ENCODE assay signal across 1 cellular context in the genomic region with DNA sequence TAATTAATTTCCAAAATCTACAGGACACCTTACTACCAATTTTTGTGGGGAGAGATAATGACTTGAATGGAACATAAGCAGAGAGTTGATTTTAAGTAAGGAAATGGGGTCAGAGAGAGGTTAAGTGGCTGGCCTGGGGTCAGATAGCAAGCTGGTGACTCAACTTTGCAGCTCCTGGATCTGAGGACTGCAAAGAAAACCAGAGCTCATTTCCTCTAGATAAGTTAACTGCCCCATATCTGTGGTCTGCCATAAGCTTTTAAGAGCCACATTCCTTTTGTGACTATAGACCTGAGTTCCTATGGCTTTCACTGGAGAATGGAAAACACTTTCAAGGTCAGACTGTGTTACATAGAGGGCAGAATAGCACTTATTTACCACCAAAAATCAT.
TF ChIP-seq lines count a peak whose summit lies in the region.

No MANE protein-coding gene starts in this region.

TF ChIP-seq in K562, 482 proteins besides CTCF, POLR2A, EP300 and RAD21 (continued from another document):
- TF ChIP-seq NR3C1 (CRISPR knock-in tag; IDR thresholded peaks at IDR 0.05) (no peak), SIRT6 (IDR thresholded peaks at IDR 0.05; ENCODE audit: low read depth, low read length) (no peak), MYBL2 (IDR thresholded peaks at IDR 0.05; ENCODE audit: low read depth) (no peak), MYBL2 (CRISPR knock-in tag; IDR thresholded peaks at IDR 0.05; ENCODE audit: borderline replicate concordance) (no peak), TAL1 (IDR thresholded peaks at IDR 0.05) (peak; percentile 40; the same call in 1 of the 2 replicates), TEAD1 (CRISPR knock-in tag; IDR thresholded peaks at IDR 0.05) (peak in 1 of 2 experiments; percentile 66; a peak in 2 of 4 replicates), ZNF324 (CRISPR knock-in tag; IDR thresholded peaks at IDR 0.05) (no peak), MCM3 (IDR thresholded peaks at IDR 0.05) (no peak), RNF2 (IDR thresholded peaks at IDR 0.05) (no peak), ESRRA (IDR thresholded peaks at IDR 0.05; ENCODE audit: borderline replicate concordance, low read depth) (peak; percentile 51; the same call in 1 of the 2 replicates), CBX8 (IDR thresholded peaks at IDR 0.05; ENCODE audit: borderline replicate concordance, extremely low read depth, low read depth, low read length, poor library complexity, severe bottlenecking) (no peak), ZNF224 (CRISPR knock-in tag; IDR thresholded peaks at IDR 0.05) (no peak), SMARCE1 (IDR thresholded peaks at IDR 0.05) (0 out of 2 replicates have a peak, but pooled peaks have one; percentile 26), ZNF282 (CRISPR knock-in tag; IDR thresholded peaks at IDR 0.05) (no peak), ZNF121 (CRISPR knock-in tag; conservative IDR thresholded peaks at IDR 0.05) (no peak), NFATC3 (IDR thresholded peaks at IDR 0.05) (no peak), CBFA2T3 (IDR thresholded peaks at IDR 0.05) (peak; percentile 80), ZNF785 (CRISPR knock-in tag; IDR thresholded peaks at IDR 0.05) (no peak), LEF1 (IDR thresholded peaks at IDR 0.05) (no peak)
- TF ChIP-seq, protein P1, sequence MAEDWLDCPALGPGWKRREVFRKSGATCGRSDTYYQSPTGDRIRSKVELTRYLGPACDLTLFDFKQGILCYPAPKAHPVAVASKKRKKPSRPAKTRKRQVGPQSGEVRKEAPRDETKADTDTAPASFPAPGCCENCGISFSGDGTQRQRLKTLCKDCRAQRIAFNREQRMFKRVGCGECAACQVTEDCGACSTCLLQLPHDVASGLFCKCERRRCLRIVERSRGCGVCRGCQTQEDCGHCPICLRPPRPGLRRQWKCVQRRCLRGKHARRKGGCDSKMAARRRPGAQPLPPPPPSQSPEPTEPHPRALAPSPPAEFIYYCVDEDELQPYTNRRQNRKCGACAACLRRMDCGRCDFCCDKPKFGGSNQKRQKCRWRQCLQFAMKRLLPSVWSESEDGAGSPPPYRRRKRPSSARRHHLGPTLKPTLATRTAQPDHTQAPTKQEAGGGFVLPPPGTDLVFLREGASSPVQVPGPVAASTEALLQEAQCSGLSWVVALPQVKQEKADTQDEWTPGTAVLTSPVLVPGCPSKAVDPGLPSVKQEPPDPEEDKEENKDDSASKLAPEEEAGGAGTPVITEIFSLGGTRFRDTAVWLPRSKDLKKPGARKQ (CRISPR knock-in tag; IDR thresholded peaks at IDR 0.05): no peak
- TF ChIP-seq, protein P2, sequence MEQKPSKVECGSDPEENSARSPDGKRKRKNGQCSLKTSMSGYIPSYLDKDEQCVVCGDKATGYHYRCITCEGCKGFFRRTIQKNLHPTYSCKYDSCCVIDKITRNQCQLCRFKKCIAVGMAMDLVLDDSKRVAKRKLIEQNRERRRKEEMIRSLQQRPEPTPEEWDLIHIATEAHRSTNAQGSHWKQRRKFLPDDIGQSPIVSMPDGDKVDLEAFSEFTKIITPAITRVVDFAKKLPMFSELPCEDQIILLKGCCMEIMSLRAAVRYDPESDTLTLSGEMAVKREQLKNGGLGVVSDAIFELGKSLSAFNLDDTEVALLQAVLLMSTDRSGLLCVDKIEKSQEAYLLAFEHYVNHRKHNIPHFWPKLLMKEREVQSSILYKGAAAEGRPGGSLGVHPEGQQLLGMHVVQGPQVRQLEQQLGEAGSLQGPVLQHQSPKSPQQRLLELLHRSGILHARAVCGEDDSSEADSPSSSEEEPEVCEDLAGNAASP (IDR thresholded peaks at IDR 0.05): no peak
- TF ChIP-seq, protein P3, sequence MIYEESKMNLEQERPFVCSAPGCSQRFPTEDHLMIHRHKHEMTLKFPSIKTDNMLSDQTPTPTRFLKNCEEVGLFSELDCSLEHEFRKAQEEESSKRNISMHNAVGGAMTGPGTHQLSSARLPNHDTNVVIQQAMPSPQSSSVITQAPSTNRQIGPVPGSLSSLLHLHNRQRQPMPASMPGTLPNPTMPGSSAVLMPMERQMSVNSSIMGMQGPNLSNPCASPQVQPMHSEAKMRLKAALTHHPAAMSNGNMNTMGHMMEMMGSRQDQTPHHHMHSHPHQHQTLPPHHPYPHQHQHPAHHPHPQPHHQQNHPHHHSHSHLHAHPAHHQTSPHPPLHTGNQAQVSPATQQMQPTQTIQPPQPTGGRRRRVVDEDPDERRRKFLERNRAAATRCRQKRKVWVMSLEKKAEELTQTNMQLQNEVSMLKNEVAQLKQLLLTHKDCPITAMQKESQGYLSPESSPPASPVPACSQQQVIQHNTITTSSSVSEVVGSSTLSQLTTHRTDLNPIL (CRISPR knock-in tag; IDR thresholded peaks at IDR 0.05): no peak
- TF ChIP-seq, protein P4, sequence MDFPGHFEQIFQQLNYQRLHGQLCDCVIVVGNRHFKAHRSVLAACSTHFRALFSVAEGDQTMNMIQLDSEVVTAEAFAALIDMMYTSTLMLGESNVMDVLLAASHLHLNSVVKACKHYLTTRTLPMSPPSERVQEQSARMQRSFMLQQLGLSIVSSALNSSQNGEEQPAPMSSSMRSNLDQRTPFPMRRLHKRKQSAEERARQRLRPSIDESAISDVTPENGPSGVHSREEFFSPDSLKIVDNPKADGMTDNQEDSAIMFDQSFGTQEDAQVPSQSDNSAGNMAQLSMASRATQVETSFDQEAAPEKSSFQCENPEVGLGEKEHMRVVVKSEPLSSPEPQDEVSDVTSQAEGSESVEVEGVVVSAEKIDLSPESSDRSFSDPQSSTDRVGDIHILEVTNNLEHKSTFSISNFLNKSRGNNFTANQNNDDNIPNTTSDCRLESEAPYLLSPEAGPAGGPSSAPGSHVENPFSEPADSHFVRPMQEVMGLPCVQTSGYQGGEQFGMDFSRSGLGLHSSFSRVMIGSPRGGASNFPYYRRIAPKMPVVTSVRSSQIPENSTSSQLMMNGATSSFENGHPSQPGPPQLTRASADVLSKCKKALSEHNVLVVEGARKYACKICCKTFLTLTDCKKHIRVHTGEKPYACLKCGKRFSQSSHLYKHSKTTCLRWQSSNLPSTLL (IDR thresholded peaks at IDR 0.05): no peak; the same call in 1 of the 2 replicates
- TF ChIP-seq, protein P5, sequence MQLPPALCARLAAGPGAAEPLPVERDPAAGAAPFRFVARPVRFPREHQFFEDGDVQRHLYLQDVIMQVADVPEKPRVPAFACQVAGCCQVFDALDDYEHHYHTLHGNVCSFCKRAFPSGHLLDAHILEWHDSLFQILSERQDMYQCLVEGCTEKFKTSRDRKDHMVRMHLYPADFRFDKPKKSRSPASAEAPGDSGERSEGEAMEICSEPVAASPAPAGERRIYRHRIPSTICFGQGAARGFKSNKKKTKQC (CRISPR knock-in tag; IDR thresholded peaks at IDR 0.05): no peak
- TF ChIP-seq, protein P6, sequence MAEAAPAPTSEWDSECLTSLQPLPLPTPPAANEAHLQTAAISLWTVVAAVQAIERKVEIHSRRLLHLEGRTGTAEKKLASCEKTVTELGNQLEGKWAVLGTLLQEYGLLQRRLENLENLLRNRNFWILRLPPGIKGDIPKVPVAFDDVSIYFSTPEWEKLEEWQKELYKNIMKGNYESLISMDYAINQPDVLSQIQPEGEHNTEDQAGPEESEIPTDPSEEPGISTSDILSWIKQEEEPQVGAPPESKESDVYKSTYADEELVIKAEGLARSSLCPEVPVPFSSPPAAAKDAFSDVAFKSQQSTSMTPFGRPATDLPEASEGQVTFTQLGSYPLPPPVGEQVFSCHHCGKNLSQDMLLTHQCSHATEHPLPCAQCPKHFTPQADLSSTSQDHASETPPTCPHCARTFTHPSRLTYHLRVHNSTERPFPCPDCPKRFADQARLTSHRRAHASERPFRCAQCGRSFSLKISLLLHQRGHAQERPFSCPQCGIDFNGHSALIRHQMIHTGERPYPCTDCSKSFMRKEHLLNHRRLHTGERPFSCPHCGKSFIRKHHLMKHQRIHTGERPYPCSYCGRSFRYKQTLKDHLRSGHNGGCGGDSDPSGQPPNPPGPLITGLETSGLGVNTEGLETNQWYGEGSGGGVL (CRISPR knock-in tag; IDR thresholded peaks at IDR 0.05): no peak
TF ChIP-seq in K562: peak in this region for 22.
